In the genomic region with DNA sequence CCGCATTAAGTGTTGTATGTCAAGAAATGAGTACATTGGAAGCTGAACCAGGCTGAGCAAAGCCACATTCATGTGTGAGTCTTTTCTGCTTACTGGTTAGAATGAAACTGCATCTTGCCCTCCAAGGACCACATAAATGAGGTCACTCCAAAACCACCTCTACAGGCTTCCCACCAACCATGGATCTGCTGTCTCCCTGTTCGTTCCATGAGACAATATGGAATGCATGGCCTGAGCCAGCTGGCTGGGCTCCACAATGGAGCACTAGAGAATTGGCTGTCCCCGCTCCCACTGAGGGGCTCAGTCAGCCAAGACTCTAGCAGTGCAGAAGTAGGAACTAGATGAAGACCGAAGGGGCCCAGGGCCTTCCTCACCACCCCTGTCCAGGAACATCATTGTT, we compare ENCODE assay signal across 16 cellular contexts.
DNase-seq lines count a peak whose midpoint lies in the region; ATAC-seq, FAIRE-seq and TF ChIP-seq lines count a peak whose summit lies in the region.
"Had no signal": no experiment of that assay in that cellular context is flagged by ENCODE, and none has a peak within 500 bp of the region (broad histone marks: within the 10 kb centered on the region; RNA-seq: fewer than 3 reads in every experiment).

No MANE protein-coding gene starts in this region.

- intact Hi-C loops in left ventricle myocardium superior (cut with micrococcal nuclease) (no loop called here), sciatic nerve (cut with DNase I) (no loop called here)

- H3K4me1 ChIP-seq in astrocyte (ENCODE audit: insufficient read depth, low read length) = peaks cover 33% of the 10 kb centered on the region
- H3K4me1 ChIP-seq: HAP-1 had no signal

- H3K4me1 Mint-ChIP-seq in astrocyte (ENCODE audit: low read depth, unreplicated experiment) = peaks cover 37% of the 10 kb centered on the region
- H3K4me1 Mint-ChIP-seq: T-helper 17 cell had no signal

- H2AFZ ChIP-seq in astrocyte (ENCODE audit: low read depth, low read length) = no peak overlapping the region

- no peak for FAIRE-seq in H54 (lab: Jason Lieb, UNC)
- FAIRE-seq in astrocyte (lab: Jason Lieb, UNC) = peak; percentile 70
- FAIRE-seq: GM12878 had no signal

- no peaks in the 10 kb centered on the region for H3K36me3 ChIP-seq in astrocyte (ENCODE audit: insufficient read depth, low read length)
- H3K36me3 ChIP-seq: HAP-1 had no signal

- peak overlapping the region; percentile 5 for H3K4me2 ChIP-seq in astrocyte (ENCODE audit: low read length)

- no peak for TF ChIP-seq CTCF in astrocyte (IDR thresholded peaks at IDR 0.05; ENCODE audit: insufficient read depth, low read depth, low read length)

- H3K27ac Mint-ChIP-seq in astrocyte (ENCODE audit: unreplicated experiment) = peak overlapping the region; percentile 30
- H3K27ac Mint-ChIP-seq: activated CD8-positive, alpha-beta T cell treated with anti-CD3 and anti-CD28 coated beads for 36 hours; T-helper 17 cell had no signal

- H4K20me1 ChIP-seq in astrocyte (ENCODE audit: insufficient read depth, low read length) = peaks cover 8% of the 10 kb centered on the region

- no peaks in the 10 kb centered on the region for H3K27me3 Mint-ChIP-seq in astrocyte (ENCODE audit: low read depth, unreplicated experiment)
- H3K27me3 Mint-ChIP-seq: activated CD8-positive, alpha-beta T cell treated with anti-CD3 and anti-CD28 coated beads for 36 hours; T-helper 17 cell had no signal

- no peaks in the 10 kb centered on the region for H3K27me3 ChIP-seq in astrocyte (ENCODE audit: insufficient read depth, low read length)
- H3K27me3 ChIP-seq: stomach had no signal

- peak; percentile 82 for ATAC-seq in left ventricle myocardium superior
- ATAC-seq in sciatic nerve = peak; percentile 11
- no peak for ATAC-seq in HG02610 (IDR thresholded peaks at IDR 0.05; ENCODE audit: unreplicated experiment)
- ATAC-seq: activated CD8-positive, alpha-beta T cell treated with anti-CD3 and anti-CD28 coated beads for 36 hours; GM12878; T-helper 17 cell had no signal

- 0 out of 2 replicates have a peak, but pooled peaks have one; percentile 5 for TF ChIP-seq POLR2A in H54 (IDR thresholded peaks at IDR 0.05; ENCODE audit: low read depth, low read length)

- peak overlapping the region; percentile 12 for H3K27ac ChIP-seq in astrocyte (ENCODE audit: low read depth, low read length)

- peaks cover 7% of the 10 kb centered on the region for H3K36me3 Mint-ChIP-seq in astrocyte (ENCODE audit: low read depth, unreplicated experiment)

- H3K9me3 Mint-ChIP-seq in astrocyte (ENCODE audit: unreplicated experiment) = no peaks in the 10 kb centered on the region
- H3K9me3 Mint-ChIP-seq: activated CD8-positive, alpha-beta T cell treated with anti-CD3 and anti-CD28 coated beads for 36 hours had no signal

- peaks cover 19% of the 10 kb centered on the region for H3K79me2 ChIP-seq in astrocyte (ENCODE audit: insufficient read depth, low read length)

- H3K9me3 ChIP-seq in astrocyte (ENCODE audit: insufficient read depth, low read depth, low read length) = no peaks in the 10 kb centered on the region
- H3K9me3 ChIP-seq: HAP-1, stomach had no signal

- no peak overlapping the region for H3K4me3 Mint-ChIP-seq in astrocyte (ENCODE audit: unreplicated experiment)
- H3K4me3 Mint-ChIP-seq: activated CD8-positive, alpha-beta T cell treated with anti-CD3 and anti-CD28 coated beads for 36 hours; T-helper 17 cell had no signal

- DNase-seq in H54 (ENCODE audit: insufficient read length, low spot score) (no peak), astrocyte (ENCODE audit: low read depth) (peak; percentile 93), left ventricle myocardium superior (peak; percentile 89), sciatic nerve (ENCODE audit: low spot score) (no peak), 8988T (no peak), GOT3 (lab: John Stamatoyannopoulos, UW) (no peak), NAMALWA (ENCODE audit: low spot score) (no peak)
- DNase-seq: activated CD8-positive, alpha-beta T cell treated with anti-CD3 and anti-CD28 coated beads for 36 hours; activated naive CD4-positive, alpha-beta T cell treated with anti-CD3 and anti-CD28 coated beads, Interleukin-2, amount 50 U/mL, for 16 hours; NCI-H1930; retina; stomach; T-helper 17 cell had no signal

- H3K4me3 ChIP-seq in astrocyte (ENCODE audit: insufficient read depth, low read depth, low read length) = no peak overlapping the region
- H3K4me3 ChIP-seq: GM12878, HAP-1, stomach had no signal

- H3K9ac ChIP-seq in astrocyte (ENCODE audit: low read length) = no peak overlapping the region

Comparison
In these comparisons a context has a peak if more than half of its experiments do, and no peak if none do; other contexts are left out.
1. DNase-seq: peak in astrocyte (single experiment) and left ventricle myocardium superior (single experiment); none in H54 (single experiment), sciatic nerve (single experiment), 8988T (single experiment), GOT3 (single experiment) and NAMALWA (single experiment).